In genomic region chr14:26394114-26394855, GRCh38 we compare ENCODE assay signal across 10 cellular contexts.
A peak's percentile ranks its signal among the peaks of the same experiment; 100 is the strongest.
DNase-seq lines count a peak whose midpoint lies in the region; ATAC-seq and TF ChIP-seq lines count a peak whose summit lies in the region.
"Had no signal": no experiment of that assay in that cellular context is flagged by ENCODE, and none has a peak within 500 bp of the region (broad histone marks: within the 10 kb centered on the region; RNA-seq: fewer than 3 reads in every experiment).

No MANE protein-coding gene starts in this region.

- H3K4me3 Mint-ChIP-seq in effector memory CD8-positive, alpha-beta T cell = no peak overlapping the region
- H3K4me3 Mint-ChIP-seq: central memory CD8-positive, alpha-beta T cell had no signal

- in situ Hi-C loops in transverse colon (cut with MboI; ENCODE audit: low pct_ligation_motif_present in 1 of 4, low pct_unique_long_range_greater_than_20kb in 1 of 4, low sequenced_read_pairs in 3 of 4) = no loop called here

- TF ChIP-seq POLR2A in transverse colon (IDR thresholded peaks at IDR 0.05) = no peak

- H3K27ac Mint-ChIP-seq in effector memory CD8-positive, alpha-beta T cell = no peak overlapping the region

- H3K36me3 ChIP-seq in left ventricle myocardium inferior = no peaks in the 10 kb centered on the region
- no peaks in the 10 kb centered on the region for H3K36me3 ChIP-seq in transverse colon
- H3K36me3 ChIP-seq: sigmoid colon had no signal

- no peak for ATAC-seq in effector memory CD8-positive, alpha-beta T cell (replicated peaks)
- no peak for ATAC-seq in GM19035 (IDR thresholded peaks at IDR 0.05; ENCODE audit: unreplicated experiment)

- WGBS in transverse colon (ENCODE audit: low coverage in 1 of 2), 2 donors = 31 to 35% methylated on average over 3 to 4 of the region's 4 CpGs

- H3K27me3 ChIP-seq in left ventricle myocardium inferior (ENCODE audit: low read depth) (no peaks in the 10 kb centered on the region), transverse colon (no peaks in the 10 kb centered on the region)
- H3K27me3 ChIP-seq: sigmoid colon had no signal

- no peaks in the 10 kb centered on the region for H3K36me3 Mint-ChIP-seq in effector memory CD8-positive, alpha-beta T cell (ENCODE audit: insufficient read depth)

- H3K27me3 Mint-ChIP-seq in effector memory CD8-positive, alpha-beta T cell = no peaks in the 10 kb centered on the region
- H3K27me3 Mint-ChIP-seq: central memory CD8-positive, alpha-beta T cell had no signal

- H3K9me3 ChIP-seq in left ventricle myocardium inferior (replicated peaks) (no peaks in the 10 kb centered on the region), transverse colon (no peaks in the 10 kb centered on the region)
- H3K9me3 ChIP-seq: sigmoid colon had no signal

- no peak overlapping the region for H3K4me3 ChIP-seq in left ventricle myocardium inferior
- H3K4me3 ChIP-seq in transverse colon = no peak overlapping the region
- H3K4me3 ChIP-seq: sigmoid colon had no signal

- H3K9me3 Mint-ChIP-seq in effector memory CD8-positive, alpha-beta T cell = peaks cover 15 to 26% of the 10 kb centered on the region in 2 donors

- TF ChIP-seq CTCF in left ventricle myocardium inferior (IDR thresholded peaks at IDR 0.05; ENCODE audit: borderline replicate concordance) (peak; percentile 48), transverse colon (IDR thresholded peaks at IDR 0.05) (peak in 1 of 5 experiments; percentile 12)

- H3K27ac ChIP-seq in left ventricle myocardium inferior (replicated peaks) = no peak overlapping the region
- H3K27ac ChIP-seq in transverse colon = peak overlapping the region in 1 of 4 donors; percentile 5
- H3K27ac ChIP-seq: sigmoid colon had no signal

- TF ChIP-seq EP300 in transverse colon (IDR thresholded peaks at IDR 0.05; ENCODE audit: low read depth) = no peak

- DNase-seq in NCI-H82 (lab: John Stamatoyannopoulos, UW) (peak; percentile 17), NCI-H82 treated with DMSO at 0.1 percent for 48 hours (lab: John Stamatoyannopoulos, UW; ENCODE audit: unreplicated experiment) (no peak), RKO (ENCODE audit: low spot score) (peak; percentile 16), left ventricle myocardium inferior (no peak), transverse colon (peak; percentile 20)
- no peak for DNase-seq in effector memory CD8-positive, alpha-beta T cell
- no peak for DNase-seq in activated CD4-positive, CD25-positive, alpha-beta regulatory T cell (lab: John Stamatoyannopoulos, UW)
- DNase-seq: sigmoid colon had no signal

- H3K4me1 ChIP-seq in left ventricle myocardium inferior = no peaks in the 10 kb centered on the region
- H3K4me1 ChIP-seq in transverse colon = peaks cover 0 to 25% (median 7%) of the 10 kb centered on the region in 4 donors

- intact Hi-C loops in left ventricle myocardium inferior (cut with micrococcal nuclease) = no loop called here
- intact Hi-C loops in transverse colon (cut with DNase I; ENCODE audit: low total_unique reads) = no loop called here

- H3K4me1 Mint-ChIP-seq in effector memory CD8-positive, alpha-beta T cell (ENCODE audit: low read depth in 2 of 2) = no peaks in the 10 kb centered on the region
- H3K4me1 Mint-ChIP-seq: central memory CD8-positive, alpha-beta T cell had no signal

Comparison
In these comparisons a context has a peak if more than half of its experiments do, and no peak if none do; other contexts are left out.
1. DNase-seq: peak in NCI-H82 (single experiment), RKO (single experiment) and transverse colon (single experiment); none in NCI-H82 treated with DMSO at 0.1 percent for 48 hours (single experiment), left ventricle myocardium inferior (single experiment), effector memory CD8-positive, alpha-beta T cell (0 of 3) and activated CD4-positive, CD25-positive, alpha-beta regulatory T cell (0 of 4).